Comparison of ENCODE assay signal across 9 cellular contexts in the genomic region with DNA sequence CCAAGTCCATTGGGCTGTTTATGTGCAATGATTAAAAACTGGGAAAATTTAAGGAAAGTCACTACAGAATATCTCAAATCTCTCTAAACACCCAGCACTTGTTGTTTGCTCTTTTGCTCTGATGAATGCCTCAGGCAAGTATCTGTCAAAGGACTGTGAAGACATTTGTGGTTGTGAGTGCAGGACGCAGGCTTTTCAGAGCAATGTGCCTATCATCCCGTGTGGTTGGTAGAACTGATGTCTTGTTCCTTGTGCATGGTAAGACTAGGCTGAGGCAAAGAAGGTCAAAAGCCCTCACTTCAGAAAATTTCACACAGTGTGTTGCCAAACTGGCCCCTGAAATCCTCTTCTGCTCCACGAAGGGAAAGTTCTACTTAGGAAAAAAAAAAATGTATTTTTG.
"Had no signal": no experiment of that assay in that cellular context is flagged by ENCODE, and none has a peak within 500 bp of the region (broad histone marks: within the 10 kb centered on the region; RNA-seq: fewer than 3 reads in every experiment).

No MANE protein-coding gene starts in this region.

- H2AFZ ChIP-seq: GM23248, GM23338 had no signal

- H3K9me3 ChIP-seq: HAP-1 had no signal

- H3K9ac ChIP-seq: GM23248 had no signal

- H3K36me3 ChIP-seq: HAP-1 had no signal

- ATAC-seq: GM23338, HCT116 had no signal

- H3K4me1 Mint-ChIP-seq: GM23338 had no signal

- H3K27ac ChIP-seq: GM23248 had no signal

- DNase-seq: GM23248, GOT3, H7, H9, HCEC 1CT, HFFc6 had no signal

- H3K27ac Mint-ChIP-seq: GM23338, H9, HFFc6 had no signal

- H3K4me2 ChIP-seq: GM23338 had no signal

- H3K4me3 Mint-ChIP-seq: GM23338, H9, HFFc6 had no signal

- H3K4me3 ChIP-seq: GM23248, GM23338, HAP-1 had no signal

- H3K9me3 Mint-ChIP-seq: GM23338, H9 had no signal

- H3K4me1 ChIP-seq: HAP-1 had no signal
